Comparison of ENCODE assay signal across 24 cellular contexts in the genomic region with DNA sequence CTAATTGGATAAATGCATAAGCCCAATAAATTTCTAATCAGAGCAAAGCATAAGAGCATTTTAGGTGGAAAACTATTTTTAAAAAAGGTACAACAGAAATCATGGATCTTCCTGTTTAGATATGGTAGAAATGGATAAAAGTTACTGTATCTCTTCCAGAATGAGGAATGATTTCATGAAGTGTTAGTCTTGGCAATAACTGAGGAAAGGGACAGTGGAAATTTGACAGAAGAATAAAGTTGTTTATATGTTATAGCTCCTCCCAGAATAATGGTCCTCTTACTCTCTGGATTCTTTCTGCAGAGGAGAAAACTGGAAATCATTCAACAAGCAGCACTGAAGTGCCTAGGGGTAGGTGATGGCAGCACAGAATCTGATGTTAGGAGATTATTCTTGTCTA.
"Had no signal": no experiment of that assay in that cellular context is flagged by ENCODE, and none has a peak within 500 bp of the region (broad histone marks: within the 10 kb centered on the region; RNA-seq: fewer than 3 reads in every experiment).

No MANE protein-coding gene starts in this region.

- H3K4me3 ChIP-seq: dorsolateral prefrontal cortex, esophagus muscularis mucosa, SJCRH30, spleen had no signal

- H3K27me3 Mint-ChIP-seq: effector memory CD8-positive, alpha-beta T cell; memory B cell; T-cell had no signal

- ATAC-seq: activated naive CD4-positive, alpha-beta T cell treated with anti-CD3 and anti-CD28 coated beads, Interleukin-2, amount 50 U/mL, for 72 hours; activated T-cell treated with anti-CD3 and anti-CD28 coated beads, Interleukin-2, amount 50 U/mL, for 72 hours; effector memory CD8-positive, alpha-beta T cell; stimulated activated naive CD8-positive, alpha-beta T cell treated with anti-CD3 and anti-CD28 coated beads, Interleukin-15, Interleukin-2, amounts not matched to agents 100 U/mL and 50 U/mL, for 24 hours; T-cell had no signal

- H3K9me3 ChIP-seq: esophagus muscularis mucosa, spleen had no signal

- H3K4me3 Mint-ChIP-seq: activated T-cell treated with anti-CD3 and anti-CD28 coated beads, Interleukin-2, amount 50 U/mL, for 72 hours; effector memory CD8-positive, alpha-beta T cell; memory B cell; nephron progenitor cell; T-cell had no signal

- H3K27ac Mint-ChIP-seq: nephron progenitor cell had no signal

- H3K9me3 Mint-ChIP-seq: activated naive CD4-positive, alpha-beta T cell treated with anti-CD3 and anti-CD28 coated beads, Interleukin-2, amount 50 U/mL, for 72 hours; activated T-cell treated with anti-CD3 and anti-CD28 coated beads, Interleukin-2, amount 50 U/mL, for 72 hours; effector memory CD8-positive, alpha-beta T cell; memory B cell; T-cell had no signal

- H3K27ac ChIP-seq: dorsolateral prefrontal cortex, SJCRH30, spleen had no signal

- FAIRE-seq: astrocyte had no signal

- DNase-seq: activated CD4-positive, alpha-beta T cell treated with anti-CD3 and anti-CD28 coated beads for 4 hours; activated CD4-positive, alpha-beta T cell treated with anti-CD3 and anti-CD28 coated beads, Interleukin-2, amount 50 U/mL, for 48 hours; activated CD4-positive, CD25-positive, alpha-beta regulatory T cell; activated CD8-positive, alpha-beta memory T cell treated with anti-CD3 and anti-CD28 coated beads, Interleukin-2, amount 50 U/mL, for 48 hours; activated gamma-delta T cell; activated T-cell treated with anti-CD3 and anti-CD28 coated beads, Interleukin-2, amount 50 U/mL, for 72 hours; central memory CD4-positive, alpha-beta T cell; dorsolateral prefrontal cortex; effector memory CD8-positive, alpha-beta T cell; hippocampal formation; nephron progenitor cell; occipital lobe; posterior cingulate gyrus; SJCRH30; spleen; stimulated activated CD4-positive, alpha-beta T cell treated with anti-CD3 and anti-CD28 coated beads, Interleukin-4, amount 100 ng/mL, for 24 hours; stimulated activated naive CD8-positive, alpha-beta T cell treated with anti-CD3 and anti-CD28 coated beads, Interleukin-15, Interleukin-2, amounts not matched to agents 100 U/mL and 50 U/mL, for 24 hours; T-cell; T-helper 9 cell; trophoblast cell had no signal

- H3K4me1 ChIP-seq: SJCRH30, spleen had no signal

- H3K27me3 ChIP-seq: dorsolateral prefrontal cortex, esophagus muscularis mucosa, SJCRH30, spleen had no signal
